In genomic region chr12:23428758-23429157, GRCh38 we compare ENCODE assay signal across 31 cellular contexts.
"Had no signal": no experiment of that assay in that cellular context is flagged by ENCODE, and none has a peak within 500 bp of the region (broad histone marks: within the 10 kb centered on the region; RNA-seq: fewer than 3 reads in every experiment).

No MANE protein-coding gene starts in this region.

- DNase-seq: activated CD4-positive, alpha-beta memory T cell treated with anti-CD3 and anti-CD28 coated beads for 36 hours; activated CD4-positive, alpha-beta T cell treated with anti-CD3 and anti-CD28 coated beads for 36 hours; activated CD4-positive, alpha-beta T cell treated with anti-CD3 and anti-CD28 coated beads, Interleukin-2, amount 10 ng/mL, durations not matched to agents 24 days and 14 days; activated CD4-positive, CD25-positive, alpha-beta regulatory T cell; activated CD4-positive, CD25-positive, alpha-beta regulatory T cell treated with anti-CD3 and anti-CD28 coated beads, Interleukin-2, amount 50 U/mL, for 72 hours; activated CD8-positive, alpha-beta memory T cell treated with anti-CD3 and anti-CD28 coated beads, Interleukin-2, amount 10 ng/mL, durations not matched to agents 7 days and 5 days; activated CD8-positive, alpha-beta memory T cell treated with anti-CD3 and anti-CD28 coated beads, Interleukin-2, amount 50 U/mL, for 4 hours; activated CD8-positive, alpha-beta T cell treated with anti-CD3 and anti-CD28 coated beads, Interleukin-2, amount 10 ng/mL, durations not matched to agents 7 days and 5 days; activated effector memory CD4-positive, alpha-beta T cell treated with anti-CD3 and anti-CD28 coated beads, Interleukin-2, amount 50 U/mL, for 16 hours; activated naive CD4-positive, alpha-beta T cell treated with anti-CD3 and anti-CD28 coated beads, Interleukin-2, amount 10 ng/mL, durations not matched to agents 7 days and 5 days; activated naive CD8-positive, alpha-beta T cell treated with anti-CD3 and anti-CD28 coated beads, Interleukin-2, amount 10 ng/mL, durations not matched to agents 7 days and 5 days; activated T-cell treated with anti-CD3 and anti-CD28 coated beads, Interleukin-2, amount 50 U/mL, for 1 hour; activated T-cell treated with anti-CD3 and anti-CD28 coated beads, Interleukin-2, amount 50 U/mL, for 48 hours; central memory CD4-positive, alpha-beta T cell; cerebellar nuclear complex; colonic mucosa; effector CD8-positive, alpha-beta T cell; esophagus squamous epithelium; foreskin melanocyte; heart right ventricle; T-helper 17 cell; T1000; WERI-Rb-1 had no signal

- FAIRE-seq: endometrium, endothelial cell of umbilical vein had no signal

- H3K27ac ChIP-seq: ascending aorta, breast epithelium, cardiac muscle cell, colonic mucosa, epithelial cell of prostate, esophagus squamous epithelium, gastroesophageal sphincter, heart right ventricle, WERI-Rb-1 had no signal

- H3K4me3 ChIP-seq: ascending aorta, breast epithelium, cardiac muscle cell, colonic mucosa, esophagus squamous epithelium, gastroesophageal sphincter, heart right ventricle had no signal

- H3K4me1 ChIP-seq: ascending aorta, breast epithelium, colonic mucosa, esophagus squamous epithelium, gastroesophageal sphincter, heart right ventricle had no signal

- ATAC-seq: activated CD4-positive, alpha-beta T cell treated with anti-CD3 and anti-CD28 coated beads for 36 hours; activated CD8-positive, alpha-beta memory T cell treated with anti-CD3 and anti-CD28 coated beads, Interleukin-2, amount 10 ng/mL, durations not matched to agents 7 days and 5 days; activated CD8-positive, alpha-beta T cell treated with anti-CD3 and anti-CD28 coated beads, Interleukin-2, amount 10 ng/mL, durations not matched to agents 7 days and 5 days; activated naive CD4-positive, alpha-beta T cell treated with anti-CD3 and anti-CD28 coated beads, Interleukin-2, amount 50 U/mL, for 72 hours; gastroesophageal sphincter; heart right ventricle; T-helper 17 cell had no signal

- H3K27me3 ChIP-seq: ascending aorta, breast epithelium, cardiac muscle cell, colonic mucosa, esophagus squamous epithelium, gastroesophageal sphincter, heart right ventricle had no signal

- H3K9me3 ChIP-seq: ascending aorta, breast epithelium, colonic mucosa, esophagus squamous epithelium, gastroesophageal sphincter, heart right ventricle had no signal

- H3K36me3 ChIP-seq: ascending aorta, breast epithelium, cardiac muscle cell, colonic mucosa, esophagus squamous epithelium, gastroesophageal sphincter, heart right ventricle, WERI-Rb-1 had no signal
